Comparison of ENCODE assay signal across 11 cellular contexts in the genomic region with DNA sequence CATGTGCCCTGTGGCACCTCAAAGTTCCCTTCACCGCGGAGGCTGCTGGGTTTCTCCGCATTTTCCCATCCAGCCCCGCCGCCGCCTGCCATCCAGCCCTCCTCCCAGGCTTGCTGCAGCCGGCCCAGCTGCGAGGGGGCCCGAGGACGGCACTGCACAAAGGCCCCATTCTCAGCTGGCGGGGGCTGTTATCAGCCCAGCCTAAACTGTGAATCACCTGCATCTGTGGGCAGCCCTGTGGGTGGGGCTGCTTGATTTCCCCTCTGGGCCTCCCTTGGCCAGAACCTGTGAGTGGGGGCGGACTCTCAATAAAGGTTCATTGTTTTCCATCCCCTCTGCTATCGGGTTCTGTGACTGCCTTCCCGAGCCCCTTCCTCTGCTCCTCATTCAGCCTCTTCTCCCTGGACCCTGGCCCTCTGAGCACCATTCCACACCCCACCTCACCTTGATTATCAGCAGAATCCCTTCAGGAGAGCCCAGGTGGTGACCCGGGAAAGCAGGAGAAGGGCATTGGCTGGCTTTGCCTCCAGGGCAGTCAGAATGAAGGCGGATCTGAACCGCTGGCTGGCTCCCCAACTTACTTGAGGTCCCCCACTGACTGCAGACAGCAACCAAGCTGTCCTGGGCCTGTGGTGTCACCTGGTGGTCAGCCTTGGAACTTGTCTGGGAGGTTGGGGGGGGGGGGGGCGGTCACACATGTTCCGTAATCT.
A peak's percentile ranks its signal among the peaks of the same experiment; 100 is the strongest.
DNase-seq lines count a peak whose midpoint lies in the region; TF ChIP-seq lines count a peak whose summit lies in the region.
"Had no signal": no experiment of that assay in that cellular context is flagged by ENCODE, and none has a peak within 500 bp of the region (broad histone marks: within the 10 kb centered on the region; RNA-seq: fewer than 3 reads in every experiment).

No MANE protein-coding gene starts in this region.

- H3K27ac Mint-ChIP-seq in endothelial cell (ENCODE audit: unreplicated experiment) (no peak overlapping the region), neural crest cell (ENCODE audit: unreplicated experiment) (no peak overlapping the region)
- no peak overlapping the region for H3K27ac Mint-ChIP-seq in activated CD4-positive, alpha-beta memory T cell treated with anti-CD3 and anti-CD28 coated beads, Interleukin-2, amount 10 ng/mL, durations not matched to agents 7 days and 5 days

- no peak for TF ChIP-seq EP300 in suprapubic skin (IDR thresholded peaks at IDR 0.05)

- no peaks in the 10 kb centered on the region for H3K27me3 ChIP-seq in BJ (ENCODE audit: control insufficient read depth, insufficient read depth, low read length)
- no peaks in the 10 kb centered on the region for H3K27me3 ChIP-seq in suprapubic skin

- peaks cover 30% of the 10 kb centered on the region for H3K4me1 ChIP-seq in suprapubic skin

- H3K4me3 Mint-ChIP-seq in endothelial cell (ENCODE audit: unreplicated experiment) (no peak overlapping the region), neural crest cell (peak overlapping the region; percentile 27)
- no peak overlapping the region for H3K4me3 Mint-ChIP-seq in activated CD4-positive, alpha-beta memory T cell treated with anti-CD3 and anti-CD28 coated beads, Interleukin-2, amount 10 ng/mL, durations not matched to agents 7 days and 5 days

- CTCF ChIA-PET in BJ (lab: Yijun Ruan, JAX), result interaction anchor here (0.7 kb wide), 1 partner anchor 45 kb away, joined by 3 read pairs; no protein-coding TSS in a partner anchor
- CTCF ChIA-PET in activated CD4-positive, alpha-beta memory T cell treated with anti-CD3 and anti-CD28 coated beads, Interleukin-2, amount 10 ng/mL, durations not matched to agents 7 days and 5 days (lab: Charles Lee), result no interaction called here

- H3K4me3 ChIP-seq in BJ (ENCODE audit: low read depth, low read length) (no peak overlapping the region), NB4 (ENCODE audit: low read depth, low read length) (no peak overlapping the region), suprapubic skin (no peak overlapping the region)
- H3K4me3 ChIP-seq: thoracic aorta had no signal

- TF ChIP-seq CTCF in BJ (IDR thresholded peaks at IDR 0.05; ENCODE audit: insufficient read depth, low read depth, low read length) (peak; percentile 27), NB4 (IDR thresholded peaks at IDR 0.05; ENCODE audit: low read depth, low read length) (peak; percentile 51), endothelial cell (IDR thresholded peaks at IDR 0.05; ENCODE audit: unreplicated experiment) (peak; percentile 52), neural crest cell (conservative IDR thresholded peaks at IDR 0.05) (peak; percentile 54), suprapubic skin (IDR thresholded peaks at IDR 0.05) (peak in 1 of 2 donors; percentile 20)

- 81% methylated on average over 15 of the region's 19 CpGs for WGBS in suprapubic skin

- H3K36me3 Mint-ChIP-seq in endothelial cell (ENCODE audit: low read depth, unreplicated experiment) (peaks cover 17% of the 10 kb centered on the region), neural crest cell (ENCODE audit: low read depth) (peaks cover 10% of the 10 kb centered on the region)
- H3K36me3 Mint-ChIP-seq in activated CD4-positive, alpha-beta memory T cell treated with anti-CD3 and anti-CD28 coated beads, Interleukin-2, amount 10 ng/mL, durations not matched to agents 7 days and 5 days (ENCODE audit: low read depth), result no peaks in the 10 kb centered on the region

- POLR2A ChIA-PET in BJ (lab: Charles Lee), result no interaction called here
- POLR2A ChIA-PET in activated CD4-positive, alpha-beta memory T cell treated with anti-CD3 and anti-CD28 coated beads, Interleukin-2, amount 10 ng/mL, durations not matched to agents 7 days and 5 days (lab: Charles Lee), result no interaction called here

- H3K27me3 Mint-ChIP-seq in endothelial cell (ENCODE audit: unreplicated experiment) (peaks cover 14% of the 10 kb centered on the region), neural crest cell (ENCODE audit: low read depth) (no peaks in the 10 kb centered on the region)
- H3K27me3 Mint-ChIP-seq in activated CD4-positive, alpha-beta memory T cell treated with anti-CD3 and anti-CD28 coated beads, Interleukin-2, amount 10 ng/mL, durations not matched to agents 7 days and 5 days, result no peaks in the 10 kb centered on the region

- H3K36me3 ChIP-seq in BJ (ENCODE audit: control insufficient read depth, insufficient read depth, low read length) (no peaks in the 10 kb centered on the region), suprapubic skin (no peaks in the 10 kb centered on the region)
- H3K36me3 ChIP-seq: thoracic aorta had no signal

- H3K4me1 Mint-ChIP-seq in endothelial cell (ENCODE audit: unreplicated experiment) (peaks cover 31% of the 10 kb centered on the region), neural crest cell (peaks cover 62% of the 10 kb centered on the region)
- no peaks in the 10 kb centered on the region for H3K4me1 Mint-ChIP-seq in activated CD4-positive, alpha-beta memory T cell treated with anti-CD3 and anti-CD28 coated beads, Interleukin-2, amount 10 ng/mL, durations not matched to agents 7 days and 5 days

- no peak for TF ChIP-seq POLR2A in NB4 (IDR thresholded peaks at IDR 0.05; ENCODE audit: extremely low read depth, insufficient read length)
- no peak for TF ChIP-seq POLR2A in suprapubic skin (IDR thresholded peaks at IDR 0.05)

- H3K9me3 ChIP-seq in suprapubic skin, result no peaks in the 10 kb centered on the region

- no peaks in the 10 kb centered on the region for H3K9me3 Mint-ChIP-seq in endothelial cell (ENCODE audit: unreplicated experiment)
- peaks cover 2% of the 10 kb centered on the region for H3K9me3 Mint-ChIP-seq in neural crest cell
- H3K9me3 Mint-ChIP-seq in activated CD4-positive, alpha-beta memory T cell treated with anti-CD3 and anti-CD28 coated beads, Interleukin-2, amount 10 ng/mL, durations not matched to agents 7 days and 5 days, result peaks cover 9% of the 10 kb centered on the region

- no peak overlapping the region for H3K27ac ChIP-seq in suprapubic skin
- H3K27ac ChIP-seq: thoracic aorta had no signal

- DNase-seq in BJ (ENCODE audit: low read depth) (no peak), NB4 (ENCODE audit: low read depth) (peak; percentile 59), endothelial cell (ENCODE audit: low spot score) (no peak), neural crest cell (ENCODE audit: low read depth, low spot score) (peak; percentile 30), NCI-H1694 treated with DMSO at 0.1 percent for 48 hours (lab: John Stamatoyannopoulos, UW) (no peak), suprapubic skin (ENCODE audit: low spot score in 2 of 2) (no peak)
- DNase-seq in activated CD4-positive, alpha-beta memory T cell treated with anti-CD3 and anti-CD28 coated beads, Interleukin-2, amount 10 ng/mL, durations not matched to agents 7 days and 5 days, result no peak
- no peak for DNase-seq in activated CD4-positive, CD25-positive, alpha-beta regulatory T cell treated with anti-CD3 and anti-CD28 coated beads, Interleukin-2, amount 50 U/mL, for 72 hours
- DNase-seq: activated naive CD4-positive, alpha-beta T cell; NCI-H82 had no signal

Comparison
In these comparisons a context has a peak if more than half of its experiments do, and no peak if none do; other contexts are left out.
1. DNase-seq: peak in NB4 (single experiment) and neural crest cell (single experiment); none in BJ (single experiment), endothelial cell (single experiment), NCI-H1694 treated with DMSO at 0.1 percent for 48 hours (single experiment), suprapubic skin (0 of 2), activated CD4-positive, alpha-beta memory T cell treated with anti-CD3 and anti-CD28 coated beads, Interleukin-2, amount 10 ng/mL, durations not matched to agents 7 days and 5 days (single experiment) and activated CD4-positive, CD25-positive, alpha-beta regulatory T cell treated with anti-CD3 and anti-CD28 coated beads, Interleukin-2, amount 50 U/mL, for 72 hours (single experiment).